ENCODE assay signal across 36 cellular contexts in genomic region chr2:139737659-139738058, GRCh38.
"Had no signal": no experiment of that assay in that cellular context is flagged by ENCODE, and none has a peak within 500 bp of the region (broad histone marks: within the 10 kb centered on the region; RNA-seq: fewer than 3 reads in every experiment).

No MANE protein-coding gene starts in this region.

- H3K36me3 ChIP-seq: MG63 had no signal

- H3K9me3 ChIP-seq: MG63 had no signal

- H3K27me3 ChIP-seq: MG63 had no signal

- H3K4me3 ChIP-seq: MG63 had no signal

- DNase-seq: Karpas-422, Kasumi-1, MG63, MM.1S, MV-4-11, NCI-H1048, NCI-H1092, NCI-H1092 treated with DMSO at 0.1 percent for 48 hours, NCI-H1105, NCI-H1105 treated with DMSO at 0.1 percent for 48 hours, NCI-H1417, NCI-H1417 treated with DMSO at 0.1 percent for 48 hours, NCI-H1436, NCI-H1436 treated with DMSO at 0.1 percent for 48 hours, NCI-H146, NCI-H1694, NCI-H1694 treated with DMSO at 0.1 percent for 48 hours, NCI-H187, NCI-H187 treated with DMSO at 0.1 percent for 48 hours, NCI-H1930, NCI-H2029, NCI-H2029 treated with DMSO at 0.1 percent for 48 hours, NCI-H2081, NCI-H2081 treated with DMSO at 0.1 percent for 48 hours, NCI-H2107, NCI-H2171, NCI-H2171 treated with DMSO at 0.1 percent for 48 hours, NCI-H2227 treated with DMSO at 0.1 percent for 48 hours, NCI-H226, NCI-H345, NCI-H446, NCI-H446 treated with DMSO at 0.1 percent for 48 hours, NCI-H510A, NCI-H510A treated with DMSO at 0.1 percent for 48 hours, NCI-H524, NCI-H524 treated with DMSO at 0.1 percent for 48 hours had no signal
